In the genomic region with DNA sequence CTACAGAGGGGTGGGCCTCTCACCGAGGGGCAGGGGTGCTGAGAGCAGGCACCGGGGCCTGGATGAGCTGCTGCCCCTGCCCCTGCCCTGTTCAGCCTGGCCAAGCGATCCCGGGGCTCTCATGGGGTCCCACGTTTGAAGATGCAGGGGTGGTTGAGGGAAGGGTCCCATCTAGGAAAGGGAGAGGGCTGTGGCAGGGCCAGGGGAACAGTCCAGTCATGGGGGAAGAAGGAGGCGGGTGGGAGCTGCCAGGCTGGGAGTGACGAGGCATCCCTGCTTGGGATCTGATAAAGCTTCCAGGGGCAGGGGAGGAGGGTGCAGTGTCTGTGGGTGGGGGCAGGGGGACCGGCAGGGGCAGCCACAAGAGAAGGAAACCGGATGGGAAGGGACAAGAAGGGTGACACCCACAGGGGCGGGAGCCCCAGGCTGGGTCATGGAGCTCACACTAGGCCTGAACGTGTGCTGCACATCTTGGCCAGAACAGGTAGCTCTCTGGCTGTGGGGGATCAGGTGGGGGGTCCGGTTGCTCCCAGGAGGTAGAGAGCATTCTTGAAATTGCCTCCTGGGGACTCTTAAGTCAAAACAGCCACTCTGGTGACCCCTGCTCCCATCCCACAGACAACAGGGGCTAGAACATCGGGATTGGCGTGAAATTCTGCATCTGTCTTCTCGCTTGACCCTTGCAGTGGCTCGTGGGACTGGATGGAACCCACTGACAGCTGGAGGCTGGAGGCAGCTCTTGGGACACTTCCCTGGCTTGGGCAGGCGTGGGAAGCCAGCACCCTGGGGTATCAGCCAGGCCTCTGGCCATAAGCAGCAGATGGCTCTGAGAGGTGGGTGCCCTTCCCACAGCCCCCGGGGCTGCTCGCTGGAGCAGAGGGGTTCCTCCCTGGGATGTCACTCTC, we compare ENCODE assay signal across 1 cellular context.
TF ChIP-seq lines count a peak whose summit lies in the region.

No MANE protein-coding gene starts in this region.

TF ChIP-seq in WTC11, 78 proteins besides CTCF, POLR2A, EP300 and RAD21 (continued from another document):
- TF ChIP-seq, protein P1, sequence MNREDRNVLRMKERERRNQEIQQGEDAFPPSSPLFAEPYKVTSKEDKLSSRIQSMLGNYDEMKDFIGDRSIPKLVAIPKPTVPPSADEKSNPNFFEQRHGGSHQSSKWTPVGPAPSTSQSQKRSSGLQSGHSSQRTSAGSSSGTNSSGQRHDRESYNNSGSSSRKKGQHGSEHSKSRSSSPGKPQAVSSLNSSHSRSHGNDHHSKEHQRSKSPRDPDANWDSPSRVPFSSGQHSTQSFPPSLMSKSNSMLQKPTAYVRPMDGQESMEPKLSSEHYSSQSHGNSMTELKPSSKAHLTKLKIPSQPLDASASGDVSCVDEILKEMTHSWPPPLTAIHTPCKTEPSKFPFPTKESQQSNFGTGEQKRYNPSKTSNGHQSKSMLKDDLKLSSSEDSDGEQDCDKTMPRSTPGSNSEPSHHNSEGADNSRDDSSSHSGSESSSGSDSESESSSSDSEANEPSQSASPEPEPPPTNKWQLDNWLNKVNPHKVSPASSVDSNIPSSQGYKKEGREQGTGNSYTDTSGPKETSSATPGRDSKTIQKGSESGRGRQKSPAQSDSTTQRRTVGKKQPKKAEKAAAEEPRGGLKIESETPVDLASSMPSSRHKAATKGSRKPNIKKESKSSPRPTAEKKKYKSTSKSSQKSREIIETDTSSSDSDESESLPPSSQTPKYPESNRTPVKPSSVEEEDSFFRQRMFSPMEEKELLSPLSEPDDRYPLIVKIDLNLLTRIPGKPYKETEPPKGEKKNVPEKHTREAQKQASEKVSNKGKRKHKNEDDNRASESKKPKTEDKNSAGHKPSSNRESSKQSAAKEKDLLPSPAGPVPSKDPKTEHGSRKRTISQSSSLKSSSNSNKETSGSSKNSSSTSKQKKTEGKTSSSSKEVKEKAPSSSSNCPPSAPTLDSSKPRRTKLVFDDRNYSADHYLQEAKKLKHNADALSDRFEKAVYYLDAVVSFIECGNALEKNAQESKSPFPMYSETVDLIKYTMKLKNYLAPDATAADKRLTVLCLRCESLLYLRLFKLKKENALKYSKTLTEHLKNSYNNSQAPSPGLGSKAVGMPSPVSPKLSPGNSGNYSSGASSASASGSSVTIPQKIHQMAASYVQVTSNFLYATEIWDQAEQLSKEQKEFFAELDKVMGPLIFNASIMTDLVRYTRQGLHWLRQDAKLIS (CRISPR knock-in tag; IDR thresholded peaks at IDR 0.05; ENCODE audit: borderline replicate concordance), result no peak
- TF ChIP-seq, protein P2, sequence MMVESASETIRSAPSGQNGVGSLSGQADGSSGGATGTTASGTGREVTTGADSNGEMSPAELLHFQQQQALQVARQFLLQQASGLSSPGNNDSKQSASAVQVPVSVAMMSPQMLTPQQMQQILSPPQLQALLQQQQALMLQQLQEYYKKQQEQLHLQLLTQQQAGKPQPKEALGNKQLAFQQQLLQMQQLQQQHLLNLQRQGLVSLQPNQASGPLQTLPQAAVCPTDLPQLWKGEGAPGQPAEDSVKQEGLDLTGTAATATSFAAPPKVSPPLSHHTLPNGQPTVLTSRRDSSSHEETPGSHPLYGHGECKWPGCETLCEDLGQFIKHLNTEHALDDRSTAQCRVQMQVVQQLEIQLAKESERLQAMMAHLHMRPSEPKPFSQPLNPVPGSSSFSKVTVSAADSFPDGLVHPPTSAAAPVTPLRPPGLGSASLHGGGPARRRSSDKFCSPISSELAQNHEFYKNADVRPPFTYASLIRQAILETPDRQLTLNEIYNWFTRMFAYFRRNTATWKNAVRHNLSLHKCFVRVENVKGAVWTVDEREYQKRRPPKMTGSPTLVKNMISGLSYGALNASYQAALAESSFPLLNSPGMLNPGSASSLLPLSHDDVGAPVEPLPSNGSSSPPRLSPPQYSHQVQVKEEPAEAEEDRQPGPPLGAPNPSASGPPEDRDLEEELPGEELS (CRISPR knock-in tag; IDR thresholded peaks at IDR 0.05), result no peak
- TF ChIP-seq, protein P3, sequence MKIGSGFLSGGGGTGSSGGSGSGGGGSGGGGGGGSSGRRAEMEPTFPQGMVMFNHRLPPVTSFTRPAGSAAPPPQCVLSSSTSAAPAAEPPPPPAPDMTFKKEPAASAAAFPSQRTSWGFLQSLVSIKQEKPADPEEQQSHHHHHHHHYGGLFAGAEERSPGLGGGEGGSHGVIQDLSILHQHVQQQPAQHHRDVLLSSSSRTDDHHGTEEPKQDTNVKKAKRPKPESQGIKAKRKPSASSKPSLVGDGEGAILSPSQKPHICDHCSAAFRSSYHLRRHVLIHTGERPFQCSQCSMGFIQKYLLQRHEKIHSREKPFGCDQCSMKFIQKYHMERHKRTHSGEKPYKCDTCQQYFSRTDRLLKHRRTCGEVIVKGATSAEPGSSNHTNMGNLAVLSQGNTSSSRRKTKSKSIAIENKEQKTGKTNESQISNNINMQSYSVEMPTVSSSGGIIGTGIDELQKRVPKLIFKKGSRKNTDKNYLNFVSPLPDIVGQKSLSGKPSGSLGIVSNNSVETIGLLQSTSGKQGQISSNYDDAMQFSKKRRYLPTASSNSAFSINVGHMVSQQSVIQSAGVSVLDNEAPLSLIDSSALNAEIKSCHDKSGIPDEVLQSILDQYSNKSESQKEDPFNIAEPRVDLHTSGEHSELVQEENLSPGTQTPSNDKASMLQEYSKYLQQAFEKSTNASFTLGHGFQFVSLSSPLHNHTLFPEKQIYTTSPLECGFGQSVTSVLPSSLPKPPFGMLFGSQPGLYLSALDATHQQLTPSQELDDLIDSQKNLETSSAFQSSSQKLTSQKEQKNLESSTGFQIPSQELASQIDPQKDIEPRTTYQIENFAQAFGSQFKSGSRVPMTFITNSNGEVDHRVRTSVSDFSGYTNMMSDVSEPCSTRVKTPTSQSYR (CRISPR knock-in tag; IDR thresholded peaks at IDR 0.05), result no peak
- TF ChIP-seq, protein P4, sequence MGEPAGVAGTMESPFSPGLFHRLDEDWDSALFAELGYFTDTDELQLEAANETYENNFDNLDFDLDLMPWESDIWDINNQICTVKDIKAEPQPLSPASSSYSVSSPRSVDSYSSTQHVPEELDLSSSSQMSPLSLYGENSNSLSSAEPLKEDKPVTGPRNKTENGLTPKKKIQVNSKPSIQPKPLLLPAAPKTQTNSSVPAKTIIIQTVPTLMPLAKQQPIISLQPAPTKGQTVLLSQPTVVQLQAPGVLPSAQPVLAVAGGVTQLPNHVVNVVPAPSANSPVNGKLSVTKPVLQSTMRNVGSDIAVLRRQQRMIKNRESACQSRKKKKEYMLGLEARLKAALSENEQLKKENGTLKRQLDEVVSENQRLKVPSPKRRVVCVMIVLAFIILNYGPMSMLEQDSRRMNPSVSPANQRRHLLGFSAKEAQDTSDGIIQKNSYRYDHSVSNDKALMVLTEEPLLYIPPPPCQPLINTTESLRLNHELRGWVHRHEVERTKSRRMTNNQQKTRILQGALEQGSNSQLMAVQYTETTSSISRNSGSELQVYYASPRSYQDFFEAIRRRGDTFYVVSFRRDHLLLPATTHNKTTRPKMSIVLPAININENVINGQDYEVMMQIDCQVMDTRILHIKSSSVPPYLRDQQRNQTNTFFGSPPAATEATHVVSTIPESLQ (CRISPR knock-in tag; IDR thresholded peaks at IDR 0.05), result no peak
- TF ChIP-seq RORB (CRISPR knock-in tag; IDR thresholded peaks at IDR 0.05) (no peak), ZNF219 (CRISPR knock-in tag; IDR thresholded peaks at IDR 0.05; ENCODE audit: borderline replicate concordance) (no peak), ELF4 (CRISPR knock-in tag; IDR thresholded peaks at IDR 0.05; ENCODE audit: low read depth) (no peak), NFYB (CRISPR knock-in tag; conservative IDR thresholded peaks at IDR 0.05; ENCODE audit: low read depth) (no peak)
- TF ChIP-seq, protein P5, sequence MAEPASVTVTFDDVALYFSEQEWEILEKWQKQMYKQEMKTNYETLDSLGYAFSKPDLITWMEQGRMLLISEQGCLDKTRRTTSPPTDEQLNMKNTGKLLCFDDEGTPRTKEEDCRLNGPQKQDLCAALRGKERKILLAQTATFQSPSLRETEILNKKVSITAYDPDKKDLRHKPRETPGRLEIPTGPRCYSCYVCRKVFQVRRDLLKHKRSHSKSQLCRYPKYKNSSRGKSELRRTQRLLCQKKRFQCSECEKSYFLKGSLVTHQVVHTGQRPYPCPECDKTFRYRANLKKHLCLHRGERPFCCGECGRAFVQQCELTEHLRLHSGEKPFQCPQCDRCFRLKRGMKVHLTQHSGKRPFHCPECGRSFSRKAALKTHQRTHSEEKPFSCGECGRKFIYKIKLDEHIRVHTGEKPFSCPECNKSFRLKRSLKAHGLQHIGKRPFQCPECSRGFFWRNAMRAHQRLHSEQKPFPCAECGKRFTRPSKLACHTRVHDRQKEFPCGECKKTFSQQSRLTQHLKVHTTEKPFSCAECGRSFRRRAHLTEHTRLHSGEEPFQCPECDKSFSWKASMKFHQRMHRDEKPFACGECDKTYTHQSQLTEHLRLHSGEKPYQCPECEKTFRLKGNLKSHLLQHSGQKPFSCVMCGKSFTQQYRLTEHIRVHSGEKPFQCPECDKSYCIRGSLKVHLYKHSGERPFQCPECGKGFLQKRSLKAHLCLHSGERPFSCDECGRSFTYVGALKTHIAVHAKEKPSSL (CRISPR knock-in tag; conservative IDR thresholded peaks at IDR 0.05), result no peak
- TF ChIP-seq, protein P6, sequence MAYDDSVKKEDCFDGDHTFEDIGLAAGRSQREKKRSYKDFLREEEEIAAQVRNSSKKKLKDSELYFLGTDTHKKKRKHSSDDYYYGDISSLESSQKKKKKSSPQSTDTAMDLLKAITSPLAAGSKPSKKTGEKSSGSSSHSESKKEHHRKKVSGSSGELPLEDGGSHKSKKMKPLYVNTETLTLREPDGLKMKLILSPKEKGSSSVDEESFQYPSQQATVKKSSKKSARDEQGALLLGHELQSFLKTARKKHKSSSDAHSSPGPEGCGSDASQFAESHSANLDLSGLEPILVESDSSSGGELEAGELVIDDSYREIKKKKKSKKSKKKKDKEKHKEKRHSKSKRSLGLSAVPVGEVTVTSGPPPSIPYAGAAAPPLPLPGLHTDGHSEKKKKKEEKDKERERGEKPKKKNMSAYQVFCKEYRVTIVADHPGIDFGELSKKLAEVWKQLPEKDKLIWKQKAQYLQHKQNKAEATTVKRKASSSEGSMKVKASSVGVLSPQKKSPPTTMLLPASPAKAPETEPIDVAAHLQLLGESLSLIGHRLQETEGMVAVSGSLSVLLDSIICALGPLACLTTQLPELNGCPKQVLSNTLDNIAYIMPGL (CRISPR knock-in tag; IDR thresholded peaks at IDR 0.05), result no peak
- TF ChIP-seq, protein P7, sequence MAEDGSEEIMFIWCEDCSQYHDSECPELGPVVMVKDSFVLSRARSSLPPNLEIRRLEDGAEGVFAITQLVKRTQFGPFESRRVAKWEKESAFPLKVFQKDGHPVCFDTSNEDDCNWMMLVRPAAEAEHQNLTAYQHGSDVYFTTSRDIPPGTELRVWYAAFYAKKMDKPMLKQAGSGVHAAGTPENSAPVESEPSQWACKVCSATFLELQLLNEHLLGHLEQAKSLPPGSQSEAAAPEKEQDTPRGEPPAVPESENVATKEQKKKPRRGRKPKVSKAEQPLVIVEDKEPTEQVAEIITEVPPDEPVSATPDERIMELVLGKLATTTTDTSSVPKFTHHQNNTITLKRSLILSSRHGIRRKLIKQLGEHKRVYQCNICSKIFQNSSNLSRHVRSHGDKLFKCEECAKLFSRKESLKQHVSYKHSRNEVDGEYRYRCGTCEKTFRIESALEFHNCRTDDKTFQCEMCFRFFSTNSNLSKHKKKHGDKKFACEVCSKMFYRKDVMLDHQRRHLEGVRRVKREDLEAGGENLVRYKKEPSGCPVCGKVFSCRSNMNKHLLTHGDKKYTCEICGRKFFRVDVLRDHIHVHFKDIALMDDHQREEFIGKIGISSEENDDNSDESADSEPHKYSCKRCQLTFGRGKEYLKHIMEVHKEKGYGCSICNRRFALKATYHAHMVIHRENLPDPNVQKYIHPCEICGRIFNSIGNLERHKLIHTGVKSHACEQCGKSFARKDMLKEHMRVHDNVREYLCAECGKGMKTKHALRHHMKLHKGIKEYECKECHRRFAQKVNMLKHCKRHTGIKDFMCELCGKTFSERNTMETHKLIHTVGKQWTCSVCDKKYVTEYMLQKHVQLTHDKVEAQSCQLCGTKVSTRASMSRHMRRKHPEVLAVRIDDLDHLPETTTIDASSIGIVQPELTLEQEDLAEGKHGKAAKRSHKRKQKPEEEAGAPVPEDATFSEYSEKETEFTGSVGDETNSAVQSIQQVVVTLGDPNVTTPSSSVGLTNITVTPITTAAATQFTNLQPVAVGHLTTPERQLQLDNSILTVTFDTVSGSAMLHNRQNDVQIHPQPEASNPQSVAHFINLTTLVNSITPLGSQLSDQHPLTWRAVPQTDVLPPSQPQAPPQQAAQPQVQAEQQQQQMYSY (CRISPR knock-in tag; IDR thresholded peaks at IDR 0.05), result no peak
- TF ChIP-seq, protein P8, sequence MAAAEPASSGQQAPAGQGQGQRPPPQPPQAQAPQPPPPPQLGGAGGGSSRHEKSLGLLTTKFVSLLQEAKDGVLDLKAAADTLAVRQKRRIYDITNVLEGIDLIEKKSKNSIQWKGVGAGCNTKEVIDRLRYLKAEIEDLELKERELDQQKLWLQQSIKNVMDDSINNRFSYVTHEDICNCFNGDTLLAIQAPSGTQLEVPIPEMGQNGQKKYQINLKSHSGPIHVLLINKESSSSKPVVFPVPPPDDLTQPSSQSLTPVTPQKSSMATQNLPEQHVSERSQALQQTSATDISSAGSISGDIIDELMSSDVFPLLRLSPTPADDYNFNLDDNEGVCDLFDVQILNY (CRISPR knock-in tag; IDR thresholded peaks at IDR 0.05), result no peak
